Comparison of ENCODE assay signal across 13 cellular contexts in the genomic region with DNA sequence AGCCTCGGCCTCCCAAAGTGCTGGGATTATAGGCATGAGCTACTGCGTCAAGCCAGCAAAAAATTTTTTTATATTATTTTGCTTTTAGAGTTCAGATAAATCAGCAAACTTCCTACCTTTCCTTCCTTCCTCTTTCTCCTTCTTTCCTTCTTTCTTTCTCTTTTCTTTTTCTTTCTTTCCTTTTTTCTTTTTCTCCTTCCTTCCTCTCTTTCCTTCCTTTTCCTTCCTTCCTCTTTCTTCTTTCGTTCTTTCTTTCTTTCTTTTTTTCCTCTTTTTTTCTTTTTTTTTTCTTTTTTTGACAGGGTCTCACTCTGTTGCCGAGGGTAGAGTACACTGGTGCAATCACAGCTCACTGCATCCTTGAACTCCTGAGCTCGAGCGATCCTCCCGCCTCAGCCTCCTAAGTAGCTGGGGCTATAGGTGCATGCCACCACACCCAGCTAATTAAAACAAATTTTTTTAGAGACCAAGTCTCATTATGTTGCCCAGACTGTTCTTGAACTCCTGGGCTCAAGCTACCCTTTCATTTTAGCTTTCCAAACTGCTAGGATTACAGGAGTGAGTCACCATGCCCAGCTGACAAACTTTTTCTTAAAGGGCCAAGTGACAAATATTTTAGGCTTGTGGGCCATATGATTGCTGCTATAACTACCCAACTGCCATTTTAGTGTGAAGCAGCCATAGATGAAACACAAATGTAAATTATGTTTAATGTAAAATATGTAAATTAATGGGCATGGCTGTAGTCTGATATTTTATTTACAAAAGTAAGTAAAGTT. TPM values are rescaled to one million over a fixed set of nuclear protein-coding genes. Genes with fewer than 3 reads are reported as not detected.
A peak's percentile ranks its signal among the peaks of the same experiment; 100 is the strongest.
DNase-seq lines count a peak whose midpoint lies in the region; ATAC-seq and TF ChIP-seq lines count a peak whose summit lies in the region.
"Had no signal": no experiment of that assay in that cellular context is flagged by ENCODE, and none has a peak within 500 bp of the region (broad histone marks: within the 10 kb centered on the region; RNA-seq: fewer than 3 reads in every experiment).

No MANE protein-coding gene starts in this region.

- ATAC-seq in GM21619 (IDR thresholded peaks at IDR 0.05; ENCODE audit: unreplicated experiment) = no peak

- H3K4me3 ChIP-seq in AG10803 (ENCODE audit: low read length) (peak overlapping the region; percentile 18; the same call in 1 of the 2 replicates), MG63 (peak overlapping the region; percentile 30)
- H3K4me3 ChIP-seq: SK-N-MC had no signal

- no peaks in the 10 kb centered on the region for H3K27me3 ChIP-seq in MG63

- peaks cover 3% of the 10 kb centered on the region; the same call in 1 of the 2 replicates for H3K9me3 ChIP-seq in MG63

- TF ChIP-seq CTCF in AG10803 (conservative IDR thresholded peaks at IDR 0.05; ENCODE audit: low read length) = no peak

- no peaks in the 10 kb centered on the region for H3K36me3 ChIP-seq in MG63

- DNase-seq in AG10803 (ENCODE audit: low read depth) (peak; percentile 62), MG63 (peak; percentile 15), astrocyte of the hippocampus (ENCODE audit: low read depth, low spot score) (peak; percentile 69), iris pigment epithelial cell (ENCODE audit: low read depth) (peak; percentile 79), NCI-H2196 (lab: John Stamatoyannopoulos, UW; ENCODE audit: unreplicated experiment) (no peak), NCI-H526 (lab: John Stamatoyannopoulos, UW) (no peak), activated gamma-delta T cell (lab: John Stamatoyannopoulos, UW) (no peak)
- DNase-seq: activated CD4-positive, alpha-beta T cell treated with anti-CD3 and anti-CD28 coated beads, Interleukin-2, amount 50 U/mL, for 4 hours; activated naive CD4-positive, alpha-beta T cell treated with Interleukin-2 at 50 U/mL for 16 hours; naive B cell; NCI-H2171 had no signal

RNA-seq across cellular contexts. Expression of a gene that starts 7.1 kb away (rescaled TPM):
- total RNA-seq in MG63 (2014; rRNA removed; shearing (Covaris generic); ENCODE audit: low replicate concordance) = 28.3 and 33.1 TPM in 2 replicates

RNA-seq across cellular contexts. Expression of a gene that starts 16.1 kb away (rescaled TPM):
- total RNA-seq in MG63 (2014; rRNA removed; shearing (Covaris generic); ENCODE audit: low replicate concordance) = 10.5 and 11.2 TPM in 2 replicates

Comparison
In these comparisons a context has a peak if more than half of its experiments do, and no peak if none do; other contexts are left out.
1. DNase-seq: peak in AG10803 (single experiment), MG63 (single experiment), astrocyte of the hippocampus (single experiment) and iris pigment epithelial cell (single experiment); none in NCI-H2196 (single experiment), NCI-H526 (0 of 2) and activated gamma-delta T cell (single experiment).